ENCODE assay signal across 13 cellular contexts in the genomic region with DNA sequence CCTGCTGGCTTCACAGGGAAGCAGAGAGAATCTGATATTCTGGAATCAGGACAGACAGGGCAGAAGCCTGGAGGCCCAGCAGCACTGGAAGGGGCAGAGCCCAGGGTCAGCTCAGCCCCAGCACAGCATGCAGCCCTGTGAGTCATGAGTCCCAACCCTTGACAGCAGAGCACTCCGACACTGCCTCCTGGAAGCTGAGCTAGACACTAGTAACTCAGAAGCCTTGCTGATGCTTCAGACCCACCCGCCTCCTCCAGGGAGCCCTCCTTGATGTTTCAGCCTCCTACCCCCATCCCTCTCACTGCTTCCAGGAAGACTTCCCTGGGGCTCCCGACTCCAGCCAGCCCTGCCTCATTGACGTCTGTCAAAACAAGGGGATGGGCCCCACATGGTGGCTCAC. TPM values are rescaled to one million over a fixed set of nuclear protein-coding genes. Genes with fewer than 3 reads are reported as not detected.
A peak's percentile ranks its signal among the peaks of the same experiment; 100 is the strongest.
DNase-seq lines count a peak whose midpoint lies in the region; ATAC-seq and TF ChIP-seq lines count a peak whose summit lies in the region.
"Had no signal": no experiment of that assay in that cellular context is flagged by ENCODE, and none has a peak within 500 bp of the region (broad histone marks: within the 10 kb centered on the region; RNA-seq: fewer than 3 reads in every experiment).

No MANE protein-coding gene starts in this region.

- H3K27me3 Mint-ChIP-seq in neural progenitor cell (ENCODE audit: insufficient read depth, low read depth) = peaks cover 7% of the 10 kb centered on the region
- H3K27me3 Mint-ChIP-seq: brain had no signal

- no peak for ATAC-seq in activated CD4-positive, CD25-positive, alpha-beta regulatory T cell treated with anti-CD3 and anti-CD28 coated beads, Interleukin-2, amount 50 U/mL, for 24 hours

- no peaks in the 10 kb centered on the region for H3K79me2 ChIP-seq in neural progenitor cell (ENCODE audit: low read depth)

- H3K27me3 ChIP-seq in neural progenitor cell = no peaks in the 10 kb centered on the region
- H3K27me3 ChIP-seq: spleen had no signal

- no peak overlapping the region for H3K4me3 ChIP-seq in neural progenitor cell

- H3K9me3 ChIP-seq in neural progenitor cell (ENCODE audit: low read depth) = no peaks in the 10 kb centered on the region
- H3K9me3 ChIP-seq: spleen had no signal

- no peak overlapping the region for H3K9ac ChIP-seq in neural progenitor cell

- peaks cover 7% of the 10 kb centered on the region for H3K4me1 ChIP-seq in neural progenitor cell

- H3K4me1 Mint-ChIP-seq in neural progenitor cell = peaks cover 23% of the 10 kb centered on the region

- no peak overlapping the region for H3K4me3 Mint-ChIP-seq in neural progenitor cell
- H3K4me3 Mint-ChIP-seq: brain had no signal

- peaks cover 6% of the 10 kb centered on the region for H4K20me1 ChIP-seq in neural progenitor cell (ENCODE audit: low read depth)

- TF ChIP-seq CTCF in neural progenitor cell (IDR thresholded peaks at IDR 0.05) = no peak

- H3K36me3 ChIP-seq in neural progenitor cell = no peaks in the 10 kb centered on the region

- peak overlapping the region; percentile 40 for H3K27ac Mint-ChIP-seq in neural progenitor cell

- no peak overlapping the region for H3K27ac ChIP-seq in neural progenitor cell

- no peak overlapping the region for H2AFZ ChIP-seq in neural progenitor cell (replicated peaks)

- no peak overlapping the region for H3K4me2 ChIP-seq in neural progenitor cell

- H3K36me3 Mint-ChIP-seq in neural progenitor cell = peaks cover 2% of the 10 kb centered on the region
- H3K36me3 Mint-ChIP-seq: brain had no signal

- DNase-seq in Daoy (ENCODE audit: low read depth) (peak; percentile 92), NCI-H226 (peak; percentile 56), dermis blood vessel endothelial cell (peak; percentile 36), neural progenitor cell (ENCODE audit: low spot score) (no peak), amniotic stem cell (lab: John Stamatoyannopoulos, UW) (no peak), CD1c-positive myeloid dendritic cell (ENCODE audit: extremely low spot score) (no peak), retina (no peak)
- DNase-seq: DMS79, NCI-H774, spleen had no signal

- no peaks in the 10 kb centered on the region for H3K9me3 Mint-ChIP-seq in neural progenitor cell
- H3K9me3 Mint-ChIP-seq: brain had no signal

- no peaks in the 10 kb centered on the region for H3F3A ChIP-seq in neural progenitor cell (ENCODE audit: low read depth)

RNA-seq across cellular contexts. Expression of gene CAMKK1, which starts 6.9 kb away (rescaled TPM):
- 9.6 and 14.4 TPM in 2 replicates for total RNA-seq in Daoy (2014; rRNA removed; shearing (Covaris generic))
- total RNA-seq in dermis blood vessel endothelial cell (0.79 and 2.2 TPM in 2 replicates), neural progenitor cell (ENCODE audit: low replicate concordance) (2.9 and 6.4 TPM in 2 replicates)

RNA-seq across cellular contexts. Expression of gene P2RX1, which starts 30.3 kb away (rescaled TPM):
- total RNA-seq in Daoy (2014; rRNA removed; shearing (Covaris generic)) = not detected in 2 replicates
- not detected in 2 replicates for total RNA-seq in dermis blood vessel endothelial cell
- not detected in 2 replicates for total RNA-seq in neural progenitor cell (ENCODE audit: low replicate concordance)
- total RNA-seq: frontal cortex had no signal

RNA-seq across cellular contexts. Expression of gene NCBP3, which starts 39.9 kb away (rescaled TPM):
- 18.8 and 30.4 TPM in 2 replicates for total RNA-seq in Daoy (2014; rRNA removed; shearing (Covaris generic))
- total RNA-seq in dermis blood vessel endothelial cell (20.9 and 23.8 TPM in 2 replicates), neural progenitor cell (ENCODE audit: low replicate concordance) (55.7 and 72.4 TPM in 2 replicates)

Comparison
In these comparisons a context has a peak if more than half of its experiments do, and no peak if none do; other contexts are left out.
1. DNase-seq: peak in Daoy (single experiment), NCI-H226 (single experiment) and dermis blood vessel endothelial cell (single experiment); none in neural progenitor cell (single experiment), amniotic stem cell (single experiment), CD1c-positive myeloid dendritic cell (single experiment) and retina (single experiment).